In genomic region chr3:184259878-184260570, GRCh38 we compare ENCODE assay signal across 10 cellular contexts. TPM values are rescaled to one million over a fixed set of nuclear protein-coding genes. Genes with fewer than 3 reads are reported as not detected.
DNase-seq lines count a peak whose midpoint lies in the region; ATAC-seq, FAIRE-seq and TF ChIP-seq lines count a peak whose summit lies in the region.
"Had no signal": no experiment of that assay in that cellular context is flagged by ENCODE, and none has a peak within 500 bp of the region (broad histone marks: within the 10 kb centered on the region; RNA-seq: fewer than 3 reads in every experiment).

No MANE protein-coding gene starts in this region.

- H3K27ac Mint-ChIP-seq in activated T-helper 17 cell treated with anti-CD3 and anti-CD28 coated beads, Interleukin-2, amount 50 U/mL, for 72 hours: peak overlapping the region; percentile 42
- no peak overlapping the region for H3K27ac Mint-ChIP-seq in osteocyte (ENCODE audit: unreplicated experiment)

- TF ChIP-seq CTCF in NB4 (IDR thresholded peaks at IDR 0.05; ENCODE audit: low read depth, low read length) (no peak), osteocyte (IDR thresholded peaks at IDR 0.05) (no peak), lower leg skin (IDR thresholded peaks at IDR 0.05) (no peak)

- TF ChIP-seq POLR2A in NB4 (IDR thresholded peaks at IDR 0.05; ENCODE audit: extremely low read depth, insufficient read length) (peak; percentile 14), lower leg skin (IDR thresholded peaks at IDR 0.05) (no peak)

- H3K4me1 Mint-ChIP-seq in activated T-helper 17 cell treated with anti-CD3 and anti-CD28 coated beads, Interleukin-2, amount 50 U/mL, for 72 hours: peaks cover 20% of the 10 kb centered on the region
- peaks cover 20% of the 10 kb centered on the region for H3K4me1 Mint-ChIP-seq in osteocyte (ENCODE audit: unreplicated experiment)

- peaks cover 25% of the 10 kb centered on the region for H3K36me3 Mint-ChIP-seq in activated T-helper 17 cell treated with anti-CD3 and anti-CD28 coated beads, Interleukin-2, amount 50 U/mL, for 72 hours (ENCODE audit: low read depth)
- peaks cover 10% of the 10 kb centered on the region for H3K36me3 Mint-ChIP-seq in osteocyte (ENCODE audit: unreplicated experiment)

- ATAC-seq in activated T-helper 17 cell treated with anti-CD3 and anti-CD28 coated beads, Interleukin-2, amount 50 U/mL, for 72 hours (replicated peaks): no peak
- ATAC-seq in HG03469 (IDR thresholded peaks at IDR 0.05; ENCODE audit: unreplicated experiment): no peak

- peak; percentile 82 for DNase-seq in DMS 273 (lab: John Stamatoyannopoulos, UW; ENCODE audit: unreplicated experiment)
- DNase-seq in DMS 273 treated with DMSO at 0.1 percent for 48 hours (lab: John Stamatoyannopoulos, UW): no peak
- peak; percentile 59 for DNase-seq in NB4 (ENCODE audit: low read depth)
- DNase-seq in frontal cortex (ENCODE audit: low spot score in 2 of 2): peak; percentile 85 to 90
- no peak for DNase-seq in osteocyte (ENCODE audit: extremely low spot score, unreplicated experiment)
- DNase-seq in lower leg skin (ENCODE audit: low spot score in 2 of 2): no peak

- H3K9me3 Mint-ChIP-seq in activated T-helper 17 cell treated with anti-CD3 and anti-CD28 coated beads, Interleukin-2, amount 50 U/mL, for 72 hours: no peaks in the 10 kb centered on the region
- H3K9me3 Mint-ChIP-seq in osteocyte (ENCODE audit: unreplicated experiment): no peaks in the 10 kb centered on the region

- WGBS in lower leg skin, 2 donors: 1% methylated on average over 37 to 51 of the region's 85 CpGs

- peaks cover 13% of the 10 kb centered on the region for H3K27me3 Mint-ChIP-seq in activated T-helper 17 cell treated with anti-CD3 and anti-CD28 coated beads, Interleukin-2, amount 50 U/mL, for 72 hours
- H3K27me3 Mint-ChIP-seq in osteocyte (ENCODE audit: unreplicated experiment): peaks cover 24% of the 10 kb centered on the region

- intact Hi-C loops in lower leg skin (cut with DNase I; ENCODE audit: low total_unique reads): no loop called here

- H3K4me3 Mint-ChIP-seq in activated T-helper 17 cell treated with anti-CD3 and anti-CD28 coated beads, Interleukin-2, amount 50 U/mL, for 72 hours: peak overlapping the region; percentile 98
- H3K4me3 Mint-ChIP-seq in osteocyte (ENCODE audit: unreplicated experiment): peak overlapping the region; percentile 77

- H3K4me3 ChIP-seq in NB4 (ENCODE audit: low read depth, low read length) (no peak overlapping the region), lower leg skin (ENCODE audit: low read depth, poor library complexity, severe bottlenecking) (no peak overlapping the region)

- no peak for FAIRE-seq in frontal cortex (lab: Jason Lieb, UNC)
- FAIRE-seq: A204.1, TTC549 had no signal

RNA-seq across cellular contexts. Expression of gene CAMK2N2, which starts 1.3 kb away (rescaled TPM):
- 1 to 10 TPM in 1 of 2 donors, under 1 TPM in 1; 0.64 to 1.2 TPM for total RNA-seq in activated T-helper 17 cell treated with anti-CD3 and anti-CD28 coated beads, Interleukin-2, amount 50 U/mL, for 72 hours
- total RNA-seq in frontal cortex: 4.5 TPM
- total RNA-seq in osteocyte: 1.8 and 2.0 TPM in 2 replicates
- total RNA-seq in lower leg skin: not detected

RNA-seq across cellular contexts. Expression of gene EEF1AKMT4, which starts 10.6 kb away (rescaled TPM):
- 10 to 100 TPM in 1 of 2 donors, 1 to 10 TPM in 1; 8.0 to 13.6 TPM for total RNA-seq in activated T-helper 17 cell treated with anti-CD3 and anti-CD28 coated beads, Interleukin-2, amount 50 U/mL, for 72 hours
- total RNA-seq in frontal cortex (0.82 TPM), osteocyte (3.9 and 4.5 TPM in 2 replicates), lower leg skin (1 to 10 TPM; 4.3 to 7.7 (median 6.1) TPM)

RNA-seq across cellular contexts. Expression of gene ALG3, which starts 11.3 kb away (rescaled TPM):
- total RNA-seq in activated T-helper 17 cell treated with anti-CD3 and anti-CD28 coated beads, Interleukin-2, amount 50 U/mL, for 72 hours: 10 to 100 TPM; 33.4 to 49.9 TPM
- total RNA-seq in frontal cortex (11.0 TPM), osteocyte (38.2 and 40.7 TPM in 2 replicates), lower leg skin (10 to 100 TPM; 41.7 to 53.6 (median 46.2) TPM)

RNA-seq across cellular contexts. Expression of gene ECE2, which starts 15.8 kb away (rescaled TPM):
- total RNA-seq in activated T-helper 17 cell treated with anti-CD3 and anti-CD28 coated beads, Interleukin-2, amount 50 U/mL, for 72 hours: not detected
- total RNA-seq in frontal cortex: 3.7 TPM
- not detected in 2 replicates for total RNA-seq in osteocyte
- not detected for total RNA-seq in lower leg skin

RNA-seq across cellular contexts. Expression of gene VWA5B2, which starts 30.6 kb away (rescaled TPM):
- total RNA-seq in activated T-helper 17 cell treated with anti-CD3 and anti-CD28 coated beads, Interleukin-2, amount 50 U/mL, for 72 hours: not detected
- total RNA-seq in frontal cortex: 0.41 TPM
- 0.11 TPM in 1 of 2 replicates, not detected in the other for total RNA-seq in osteocyte
- total RNA-seq in lower leg skin: not detected

Comparison
In these comparisons a context has a peak if more than half of its experiments do, and no peak if none do; other contexts are left out.
1. DNase-seq: peak in DMS 273 (single experiment), NB4 (single experiment) and frontal cortex (2 of 2); none in DMS 273 treated with DMSO at 0.1 percent for 48 hours (single experiment), osteocyte (single experiment) and lower leg skin (0 of 2).